In genomic region chr19:1249298-1249989, GRCh38 we compare ENCODE assay signal across 1 cellular context.
TF ChIP-seq lines count a peak whose summit lies in the region.

No MANE protein-coding gene starts in this region.

TF ChIP-seq in K562, 482 proteins besides CTCF, POLR2A, EP300 and RAD21 (continued from another document and continues in another):
- TF ChIP-seq, protein P1, sequence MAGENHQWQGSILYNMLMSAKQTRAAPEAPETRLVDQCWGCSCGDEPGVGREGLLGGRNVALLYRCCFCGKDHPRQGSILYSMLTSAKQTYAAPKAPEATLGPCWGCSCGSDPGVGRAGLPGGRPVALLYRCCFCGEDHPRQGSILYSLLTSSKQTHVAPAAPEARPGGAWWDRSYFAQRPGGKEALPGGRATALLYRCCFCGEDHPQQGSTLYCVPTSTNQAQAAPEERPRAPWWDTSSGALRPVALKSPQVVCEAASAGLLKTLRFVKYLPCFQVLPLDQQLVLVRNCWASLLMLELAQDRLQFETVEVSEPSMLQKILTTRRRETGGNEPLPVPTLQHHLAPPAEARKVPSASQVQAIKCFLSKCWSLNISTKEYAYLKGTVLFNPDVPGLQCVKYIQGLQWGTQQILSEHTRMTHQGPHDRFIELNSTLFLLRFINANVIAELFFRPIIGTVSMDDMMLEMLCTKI (IDR thresholded peaks at IDR 0.05; ENCODE audit: partially characterized antibody) = no peak
- TF ChIP-seq ZBTB1 (CRISPR knock-in tag; IDR thresholded peaks at IDR 0.05; ENCODE audit: borderline replicate concordance, low read depth) (peak; percentile 86), TBL1XR1 (IDR thresholded peaks at IDR 0.05; ENCODE audit: low read length in 2 of 2) (peak in 1 of 2 experiments; percentile 7; a peak in 1 of 4 replicates), BRD4 (IDR thresholded peaks at IDR 0.05) (no peak), ETS1 (conservative IDR thresholded peaks at IDR 0.05; ENCODE audit: control insufficient read depth, low read depth, low read length) (0 out of 2 replicates have a peak, but pooled peaks have one; percentile 18), SIX5 (IDR thresholded peaks at IDR 0.05; ENCODE audit: borderline replicate concordance in 1 of 2, insufficient read depth in 1 of 2, low read depth in 1 of 2, low read length in 2 of 2) (no peak), RNF2 (IDR thresholded peaks at IDR 0.05) (no peak), SP1 (CRISPR knock-in tag; IDR thresholded peaks at IDR 0.05) (peak; percentile 46; the same call in 1 of the 2 replicates), KDM2B (CRISPR knock-in tag; IDR thresholded peaks at IDR 0.05) (peak; percentile 74; the same call in 1 of the 2 replicates), NCOR1 (IDR thresholded peaks at IDR 0.05) (0 out of 2 replicates have a peak, but pooled peaks have one; percentile 2), NFYB (IDR thresholded peaks at IDR 0.05; ENCODE audit: extremely low read depth, insufficient read length) (peak; percentile 34), RBM22 (IDR thresholded peaks at IDR 0.05; ENCODE audit: low read depth, low read length, poor library complexity, severe bottlenecking) (peak; percentile 90), TARDBP (IDR thresholded peaks at IDR 0.05) (no peak), TRIM28 (IDR thresholded peaks at IDR 0.05) (no peak), MBD2 (IDR thresholded peaks at IDR 0.05; ENCODE audit: borderline replicate concordance, low read depth) (0 out of 2 replicates have a peak, but pooled peaks have one; percentile 28), HNRNPLL (IDR thresholded peaks at IDR 0.05; ENCODE audit: low read depth, low read length, poor library complexity, severe bottlenecking) (no peak)
- TF ChIP-seq, protein P2, sequence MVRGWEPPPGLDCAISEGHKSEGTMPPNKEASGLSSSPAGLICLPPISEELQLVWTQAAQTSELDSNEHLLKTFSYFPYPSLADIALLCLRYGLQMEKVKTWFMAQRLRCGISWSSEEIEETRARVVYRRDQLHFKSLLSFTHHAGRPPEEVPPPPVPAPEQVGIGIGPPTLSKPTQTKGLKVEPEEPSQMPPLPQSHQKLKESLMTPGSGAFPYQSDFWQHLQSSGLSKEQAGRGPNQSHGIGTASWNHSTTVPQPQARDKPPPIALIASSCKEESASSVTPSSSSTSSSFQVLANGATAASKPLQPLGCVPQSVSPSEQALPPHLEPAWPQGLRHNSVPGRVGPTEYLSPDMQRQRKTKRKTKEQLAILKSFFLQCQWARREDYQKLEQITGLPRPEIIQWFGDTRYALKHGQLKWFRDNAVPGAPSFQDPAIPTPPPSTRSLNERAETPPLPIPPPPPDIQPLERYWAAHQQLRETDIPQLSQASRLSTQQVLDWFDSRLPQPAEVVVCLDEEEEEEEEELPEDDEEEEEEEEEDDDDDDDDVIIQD (CRISPR knock-in tag; IDR thresholded peaks at IDR 0.05) = no peak
- TF ChIP-seq, protein P3, sequence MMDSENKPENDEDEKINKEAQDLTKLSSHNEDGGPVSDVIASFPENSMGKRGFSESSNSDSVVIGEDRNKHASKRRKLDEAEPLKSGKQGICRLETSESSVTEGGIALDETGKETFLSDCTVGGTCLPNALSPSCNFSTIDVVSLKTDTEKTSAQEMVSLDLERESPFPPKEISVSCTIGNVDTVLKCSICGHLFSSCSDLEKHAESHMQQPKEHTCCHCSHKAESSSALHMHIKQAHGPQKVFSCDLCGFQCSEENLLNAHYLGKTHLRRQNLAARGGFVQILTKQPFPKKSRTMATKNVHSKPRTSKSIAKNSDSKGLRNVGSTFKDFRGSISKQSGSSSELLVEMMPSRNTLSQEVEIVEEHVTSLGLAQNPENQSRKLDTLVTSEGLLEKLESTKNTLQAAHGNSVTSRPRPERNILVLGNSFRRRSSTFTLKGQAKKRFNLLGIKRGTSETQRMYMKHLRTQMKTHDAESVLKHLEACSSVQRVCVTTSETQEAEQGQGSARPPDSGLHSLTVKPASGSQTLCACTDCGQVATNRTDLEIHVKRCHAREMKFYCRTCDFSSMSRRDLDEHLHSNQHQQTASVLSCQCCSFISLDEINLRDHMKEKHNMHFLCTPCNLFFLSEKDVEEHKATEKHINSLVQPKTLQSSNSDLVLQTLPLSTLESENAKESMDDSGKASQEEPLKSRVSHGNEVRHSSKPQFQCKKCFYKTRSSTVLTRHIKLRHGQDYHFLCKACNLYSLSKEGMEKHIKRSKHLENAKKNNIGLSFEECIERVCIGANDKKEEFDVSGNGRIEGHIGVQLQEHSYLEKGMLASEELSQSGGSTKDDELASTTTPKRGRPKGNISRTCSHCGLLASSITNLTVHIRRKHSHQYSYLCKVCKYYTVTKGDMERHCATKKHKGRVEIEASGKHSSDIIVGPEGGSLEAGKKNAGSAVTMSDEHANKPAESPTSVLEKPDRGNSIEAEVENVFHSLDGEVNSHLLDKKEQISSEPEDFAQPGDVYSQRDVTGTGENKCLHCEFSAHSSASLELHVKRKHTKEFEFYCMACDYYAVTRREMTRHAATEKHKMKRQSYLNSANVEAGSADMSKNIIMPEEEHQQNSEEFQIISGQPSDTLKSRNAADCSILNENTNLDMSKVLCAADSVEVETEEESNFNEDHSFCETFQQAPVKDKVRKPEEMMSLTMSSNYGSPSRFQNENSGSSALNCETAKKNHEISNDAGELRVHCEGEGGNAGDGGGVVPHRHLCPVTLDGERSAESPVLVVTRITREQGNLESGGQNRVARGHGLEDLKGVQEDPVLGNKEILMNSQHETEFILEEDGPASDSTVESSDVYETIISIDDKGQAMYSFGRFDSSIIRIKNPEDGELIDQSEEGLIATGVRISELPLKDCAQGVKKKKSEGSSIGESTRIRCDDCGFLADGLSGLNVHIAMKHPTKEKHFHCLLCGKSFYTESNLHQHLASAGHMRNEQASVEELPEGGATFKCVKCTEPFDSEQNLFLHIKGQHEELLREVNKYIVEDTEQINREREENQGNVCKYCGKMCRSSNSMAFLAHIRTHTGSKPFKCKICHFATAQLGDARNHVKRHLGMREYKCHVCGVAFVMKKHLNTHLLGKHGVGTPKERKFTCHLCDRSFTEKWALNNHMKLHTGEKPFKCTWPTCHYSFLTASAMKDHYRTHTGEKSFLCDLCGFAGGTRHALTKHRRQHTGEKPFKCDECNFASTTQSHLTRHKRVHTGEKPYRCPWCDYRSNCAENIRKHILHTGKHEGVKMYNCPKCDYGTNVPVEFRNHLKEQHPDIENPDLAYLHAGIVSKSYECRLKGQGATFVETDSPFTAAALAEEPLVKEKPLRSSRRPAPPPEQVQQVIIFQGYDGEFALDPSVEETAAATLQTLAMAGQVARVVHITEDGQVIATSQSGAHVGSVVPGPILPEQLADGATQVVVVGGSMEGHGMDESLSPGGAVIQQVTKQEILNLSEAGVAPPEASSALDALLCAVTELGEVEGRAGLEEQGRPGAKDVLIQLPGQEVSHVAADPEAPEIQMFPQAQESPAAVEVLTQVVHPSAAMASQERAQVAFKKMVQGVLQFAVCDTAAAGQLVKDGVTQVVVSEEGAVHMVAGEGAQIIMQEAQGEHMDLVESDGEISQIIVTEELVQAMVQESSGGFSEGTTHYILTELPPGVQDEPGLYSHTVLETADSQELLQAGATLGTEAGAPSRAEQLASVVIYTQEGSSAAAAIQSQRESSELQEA (IDR thresholded peaks at IDR 0.05; ENCODE audit: low read depth) = no peak
- TF ChIP-seq, protein P4, sequence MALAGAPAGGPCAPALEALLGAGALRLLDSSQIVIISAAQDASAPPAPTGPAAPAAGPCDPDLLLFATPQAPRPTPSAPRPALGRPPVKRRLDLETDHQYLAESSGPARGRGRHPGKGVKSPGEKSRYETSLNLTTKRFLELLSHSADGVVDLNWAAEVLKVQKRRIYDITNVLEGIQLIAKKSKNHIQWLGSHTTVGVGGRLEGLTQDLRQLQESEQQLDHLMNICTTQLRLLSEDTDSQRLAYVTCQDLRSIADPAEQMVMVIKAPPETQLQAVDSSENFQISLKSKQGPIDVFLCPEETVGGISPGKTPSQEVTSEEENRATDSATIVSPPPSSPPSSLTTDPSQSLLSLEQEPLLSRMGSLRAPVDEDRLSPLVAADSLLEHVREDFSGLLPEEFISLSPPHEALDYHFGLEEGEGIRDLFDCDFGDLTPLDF (CRISPR knock-in tag; IDR thresholded peaks at IDR 0.05) = peak; percentile 66; the same call in 1 of the 2 replicates
- TF ChIP-seq, protein P5, sequence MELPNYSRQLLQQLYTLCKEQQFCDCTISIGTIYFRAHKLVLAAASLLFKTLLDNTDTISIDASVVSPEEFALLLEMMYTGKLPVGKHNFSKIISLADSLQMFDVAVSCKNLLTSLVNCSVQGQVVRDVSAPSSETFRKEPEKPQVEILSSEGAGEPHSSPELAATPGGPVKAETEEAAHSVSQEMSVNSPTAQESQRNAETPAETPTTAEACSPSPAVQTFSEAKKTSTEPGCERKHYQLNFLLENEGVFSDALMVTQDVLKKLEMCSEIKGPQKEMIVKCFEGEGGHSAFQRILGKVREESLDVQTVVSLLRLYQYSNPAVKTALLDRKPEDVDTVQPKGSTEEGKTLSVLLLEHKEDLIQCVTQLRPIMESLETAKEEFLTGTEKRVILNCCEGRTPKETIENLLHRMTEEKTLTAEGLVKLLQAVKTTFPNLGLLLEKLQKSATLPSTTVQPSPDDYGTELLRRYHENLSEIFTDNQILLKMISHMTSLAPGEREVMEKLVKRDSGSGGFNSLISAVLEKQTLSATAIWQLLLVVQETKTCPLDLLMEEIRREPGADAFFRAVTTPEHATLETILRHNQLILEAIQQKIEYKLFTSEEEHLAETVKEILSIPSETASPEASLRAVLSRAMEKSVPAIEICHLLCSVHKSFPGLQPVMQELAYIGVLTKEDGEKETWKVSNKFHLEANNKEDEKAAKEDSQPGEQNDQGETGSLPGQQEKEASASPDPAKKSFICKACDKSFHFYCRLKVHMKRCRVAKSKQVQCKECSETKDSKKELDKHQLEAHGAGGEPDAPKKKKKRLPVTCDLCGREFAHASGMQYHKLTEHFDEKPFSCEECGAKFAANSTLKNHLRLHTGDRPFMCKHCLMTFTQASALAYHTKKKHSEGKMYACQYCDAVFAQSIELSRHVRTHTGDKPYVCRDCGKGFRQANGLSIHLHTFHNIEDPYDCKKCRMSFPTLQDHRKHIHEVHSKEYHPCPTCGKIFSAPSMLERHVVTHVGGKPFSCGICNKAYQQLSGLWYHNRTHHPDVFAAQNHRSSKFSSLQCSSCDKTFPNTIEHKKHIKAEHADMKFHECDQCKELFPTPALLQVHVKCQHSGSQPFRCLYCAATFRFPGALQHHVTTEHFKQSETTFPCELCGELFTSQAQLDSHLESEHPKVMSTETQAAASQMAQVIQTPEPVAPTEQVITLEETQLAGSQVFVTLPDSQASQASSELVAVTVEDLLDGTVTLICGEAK (IDR thresholded peaks at IDR 0.05) = peak; percentile 27; the same call in 1 of the 2 replicates
- TF ChIP-seq, protein P5 (CRISPR knock-in tag; IDR thresholded peaks at IDR 0.05) = no peak
- TF ChIP-seq, protein P6, sequence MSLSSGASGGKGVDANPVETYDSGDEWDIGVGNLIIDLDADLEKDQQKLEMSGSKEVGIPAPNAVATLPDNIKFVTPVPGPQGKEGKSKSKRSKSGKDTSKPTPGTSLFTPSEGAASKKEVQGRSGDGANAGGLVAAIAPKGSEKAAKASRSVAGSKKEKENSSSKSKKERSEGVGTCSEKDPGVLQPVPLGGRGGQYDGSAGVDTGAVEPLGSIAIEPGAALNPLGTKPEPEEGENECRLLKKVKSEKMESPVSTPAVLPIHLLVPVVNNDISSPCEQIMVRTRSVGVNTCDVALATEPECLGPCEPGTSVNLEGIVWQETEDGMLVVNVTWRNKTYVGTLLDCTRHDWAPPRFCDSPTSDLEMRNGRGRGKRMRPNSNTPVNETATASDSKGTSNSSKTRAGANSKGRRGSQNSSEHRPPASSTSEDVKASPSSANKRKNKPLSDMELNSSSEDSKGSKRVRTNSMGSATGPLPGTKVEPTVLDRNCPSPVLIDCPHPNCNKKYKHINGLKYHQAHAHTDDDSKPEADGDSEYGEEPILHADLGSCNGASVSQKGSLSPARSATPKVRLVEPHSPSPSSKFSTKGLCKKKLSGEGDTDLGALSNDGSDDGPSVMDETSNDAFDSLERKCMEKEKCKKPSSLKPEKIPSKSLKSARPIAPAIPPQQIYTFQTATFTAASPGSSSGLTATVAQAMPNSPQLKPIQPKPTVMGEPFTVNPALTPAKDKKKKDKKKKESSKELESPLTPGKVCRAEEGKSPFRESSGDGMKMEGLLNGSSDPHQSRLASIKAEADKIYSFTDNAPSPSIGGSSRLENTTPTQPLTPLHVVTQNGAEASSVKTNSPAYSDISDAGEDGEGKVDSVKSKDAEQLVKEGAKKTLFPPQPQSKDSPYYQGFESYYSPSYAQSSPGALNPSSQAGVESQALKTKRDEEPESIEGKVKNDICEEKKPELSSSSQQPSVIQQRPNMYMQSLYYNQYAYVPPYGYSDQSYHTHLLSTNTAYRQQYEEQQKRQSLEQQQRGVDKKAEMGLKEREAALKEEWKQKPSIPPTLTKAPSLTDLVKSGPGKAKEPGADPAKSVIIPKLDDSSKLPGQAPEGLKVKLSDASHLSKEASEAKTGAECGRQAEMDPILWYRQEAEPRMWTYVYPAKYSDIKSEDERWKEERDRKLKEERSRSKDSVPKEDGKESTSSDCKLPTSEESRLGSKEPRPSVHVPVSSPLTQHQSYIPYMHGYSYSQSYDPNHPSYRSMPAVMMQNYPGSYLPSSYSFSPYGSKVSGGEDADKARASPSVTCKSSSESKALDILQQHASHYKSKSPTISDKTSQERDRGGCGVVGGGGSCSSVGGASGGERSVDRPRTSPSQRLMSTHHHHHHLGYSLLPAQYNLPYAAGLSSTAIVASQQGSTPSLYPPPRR (CRISPR knock-in tag; IDR thresholded peaks at IDR 0.05; ENCODE audit: borderline replicate concordance) = no peak
